In genomic region chr15:43893956-43894355, GRCh38 we compare ENCODE assay signal across 18 cellular contexts.
A peak's percentile ranks its signal among the peaks of the same experiment; 100 is the strongest.
DNase-seq lines count a peak whose midpoint lies in the region; ATAC-seq and TF ChIP-seq lines count a peak whose summit lies in the region.
"Had no signal": no experiment of that assay in that cellular context is flagged by ENCODE, and none has a peak within 500 bp of the region (broad histone marks: within the 10 kb centered on the region; RNA-seq: fewer than 3 reads in every experiment).

No MANE protein-coding gene starts in this region.

- peak overlapping the region in 3 of 5 experiments; percentile 38 to 83 (median 40) for H3K27ac Mint-ChIP-seq in brain

- H3K4me3 ChIP-seq in IMR-90 (ENCODE audit: insufficient read depth, low read depth, low read length) (no peak overlapping the region), retinal pigment epithelial cell (ENCODE audit: low read length) (no peak overlapping the region)
- H3K4me3 ChIP-seq: GM23338, PC-9 had no signal

- H3K4me1 Mint-ChIP-seq in brain, result peaks cover 9% of the 10 kb centered on the region
- H3K4me1 Mint-ChIP-seq: CD8-positive, alpha-beta memory T cell; GM23338 had no signal

- peaks cover 4% of the 10 kb centered on the region for H3K27me3 Mint-ChIP-seq in brain

- H3K79me1 ChIP-seq in IMR-90 (ENCODE audit: low read depth in 1 of 2, low read length in 2 of 2), result no peaks in the 10 kb centered on the region

- no peak overlapping the region for H3K4me2 ChIP-seq in IMR-90 (ENCODE audit: low read depth, low read length)
- H3K4me2 ChIP-seq: GM23338, PC-9 had no signal

- H2AK9ac ChIP-seq in IMR-90 (replicated peaks; ENCODE audit: low read depth, low read length, poor library complexity), result no peak overlapping the region

- DNase-seq in IMR-90 (no peak), left cardiac atrium (peak; percentile 42), retinal pigment epithelial cell (ENCODE audit: low read depth) (peak; percentile 98), T-helper 9 cell (no peak), RKO (ENCODE audit: low spot score) (no peak)
- DNase-seq in activated effector memory CD4-positive, alpha-beta T cell treated with anti-CD3 and anti-CD28 coated beads, Interleukin-2, amount 50 U/mL, for 16 hours, result no peak
- DNase-seq: BE2C; CD8-positive, alpha-beta memory T cell; KG1; NCI-H1092 treated with DMSO at 0.1 percent for 48 hours; NCI-H1694; NCI-H2107; NCI-H748 treated with DMSO at 0.1 percent for 48 hours; PC-9; SHP77 had no signal

- intact Hi-C loops in IMR-90 (cut with micrococcal nuclease) (no loop called here), left cardiac atrium (cut with DNase I) (no loop called here)

- dilution Hi-C loops in IMR-90 (cut with HindIII; ENCODE audit: low sequenced_read_pairs, unreplicated experiment), result no loop called here

- no peaks in the 10 kb centered on the region; the same call in 1 of the 2 replicates for H4K20me1 ChIP-seq in IMR-90 (ENCODE audit: insufficient read depth, low read length)

- POLR2A ChIA-PET in IMR-90 (lab: Charles Lee; ENCODE audit: unreplicated experiment), result no interaction called here

- WGBS in IMR-90 (ENCODE audit: extremely low coverage in 2 of 2, insufficient read length in 1 of 2), 2 experiments, result 70% methylated on average over 1 of the region's 1 CpG; no CpG with 5 or more reads in 1 of the 2 experiments

- in situ Hi-C loops in IMR-90 (cut with MboI; ENCODE audit: low sequenced_read_pairs), result no loop called here

- no TSS peak for BruUV-seq in IMR-90 (replicated peaks; lab: Mats Ljungman, UMichigan)

- no peak overlapping the region for H4K8ac ChIP-seq in IMR-90 (ENCODE audit: low read depth in 2 of 2, low read length in 2 of 2)

- H3K4ac ChIP-seq in IMR-90 (ENCODE audit: low read depth, low read length), result no peak overlapping the region

- H3K36me3 ChIP-seq in IMR-90 (ENCODE audit: control insufficient read depth, insufficient read depth, low read length), result no peaks in the 10 kb centered on the region
- H3K36me3 ChIP-seq: BE2C had no signal

- no peak for TF ChIP-seq RAD21 in IMR-90 (IDR thresholded peaks at IDR 0.05; ENCODE audit: low read length)

- H2AK5ac ChIP-seq in IMR-90 (ENCODE audit: low read depth, low read length), result no peak overlapping the region

- no peaks in the 10 kb centered on the region for H3K9me3 Mint-ChIP-seq in brain
- H3K9me3 Mint-ChIP-seq: CD8-positive, alpha-beta memory T cell; GM23338 had no signal

- no peak overlapping the region for H2BK120ac ChIP-seq in IMR-90 (ENCODE audit: low read depth, low read length)

- H2BK20ac ChIP-seq in IMR-90 (ENCODE audit: low read depth, low read length), result no peak overlapping the region

- no peak overlapping the region for H2AFZ ChIP-seq in IMR-90 (replicated peaks; ENCODE audit: low read length, poor library complexity)
- H2AFZ ChIP-seq: GM23338, PC-9 had no signal

- no peaks in the 10 kb centered on the region for H3K9me3 ChIP-seq in IMR-90 (ENCODE audit: control insufficient read depth, insufficient read depth, low read length)
- H3K9me3 ChIP-seq: BE2C had no signal

- CTCF ChIA-PET in IMR-90 (lab: Yijun Ruan, JAX), result no interaction called here

- peaks cover 2% of the 10 kb centered on the region; the same call in 1 of the 2 replicates for H3K4me1 ChIP-seq in IMR-90 (ENCODE audit: control insufficient read depth, insufficient read depth, low read length)
- H3K4me1 ChIP-seq: BE2C had no signal

- TF ChIP-seq POLR2A in IMR-90 (IDR thresholded peaks at IDR 0.05; ENCODE audit: low read depth, low read length), result no peak

- no peak overlapping the region for H4K5ac ChIP-seq in IMR-90 (ENCODE audit: low read depth, low read length)

- no peak overlapping the region for H3K56ac ChIP-seq in IMR-90 (ENCODE audit: extremely low read depth, insufficient read depth, low read length)

- peaks cover 17% of the 10 kb centered on the region for H3K36me3 Mint-ChIP-seq in brain
- H3K36me3 Mint-ChIP-seq: CD8-positive, alpha-beta memory T cell had no signal

- H2BK5ac ChIP-seq in IMR-90 (ENCODE audit: low read depth, low read length, poor library complexity, severe bottlenecking), result no peak overlapping the region

- no peak overlapping the region for H4K91ac ChIP-seq in IMR-90 (ENCODE audit: insufficient read depth, low read depth, low read length)

- no peak overlapping the region; the same call in 1 of the 2 replicates for H3K14ac ChIP-seq in IMR-90 (replicated peaks; ENCODE audit: low read depth, low read length)

- H3K9me1 ChIP-seq in IMR-90 (ENCODE audit: insufficient read depth, low read length), result no peaks in the 10 kb centered on the region

- H3K27me3 ChIP-seq in IMR-90 (ENCODE audit: control insufficient read depth, insufficient read depth, low read length), result no peaks in the 10 kb centered on the region
- H3K27me3 ChIP-seq: BE2C had no signal

- H3K23ac ChIP-seq in IMR-90 (ENCODE audit: low read depth, low read length), result no peak overlapping the region

- no peak overlapping the region for H2BK15ac ChIP-seq in IMR-90 (ENCODE audit: low read depth, low read length)

- TF ChIP-seq CTCF in IMR-90 (conservative IDR thresholded peaks at IDR 0.05; ENCODE audit: low read depth, low read length) (no peak), brain (conservative IDR thresholded peaks at IDR 0.05) (no peak), retinal pigment epithelial cell (conservative IDR thresholded peaks at IDR 0.05; ENCODE audit: low read depth, low read length) (no peak)

- no peak overlapping the region for H3K18ac ChIP-seq in IMR-90 (ENCODE audit: low read depth, low read length)

- H3K9ac ChIP-seq in IMR-90 (ENCODE audit: low read depth, low read length), result no peak overlapping the region

- no peak overlapping the region for H3K4me3 Mint-ChIP-seq in brain
- H3K4me3 Mint-ChIP-seq: CD8-positive, alpha-beta memory T cell; GM23338 had no signal

- no peak overlapping the region for H3K27ac ChIP-seq in IMR-90 (ENCODE audit: insufficient read depth, low read length)
- H3K27ac ChIP-seq: PC-9 had no signal

- ATAC-seq in IMR-90 (ENCODE audit: low read depth), result peak; percentile 35; the same call in 1 of the 2 replicates
- ATAC-seq in left cardiac atrium, result peak; percentile 89 to 92
- ATAC-seq in HG02623 (IDR thresholded peaks at IDR 0.05; ENCODE audit: unreplicated experiment), result no peak
- ATAC-seq: GM23338 had no signal

TF ChIP-seq in IMR-90, 13 proteins besides CTCF, POLR2A, EP300 and RAD21:
- no peak for TF ChIP-seq RCOR1 (IDR thresholded peaks at IDR 0.05; ENCODE audit: insufficient replicate concordance, low read length)
- no peak for TF ChIP-seq USF2 (IDR thresholded peaks at IDR 0.05; ENCODE audit: low read depth, low read length)
- TF ChIP-seq FOS (IDR thresholded peaks at IDR 0.05; ENCODE audit: low read depth, low read length), result no peak
- no peak for TF ChIP-seq BHLHE40 (IDR thresholded peaks at IDR 0.05; ENCODE audit: low read depth, low read length)
- TF ChIP-seq NFE2L2 (IDR thresholded peaks at IDR 0.05; ENCODE audit: low read depth, low read length), result no peak
- TF ChIP-seq MXI1 (IDR thresholded peaks at IDR 0.05; ENCODE audit: borderline replicate concordance, low read depth, low read length), result no peak
TF ChIP-seq in IMR-90: peak in this region for 0.

Comparison
In these comparisons a context has a peak if more than half of its experiments do, and no peak if none do; other contexts are left out.
1. DNase-seq: peak in left cardiac atrium (single experiment) and retinal pigment epithelial cell (single experiment); none in IMR-90 (single experiment), activated effector memory CD4-positive, alpha-beta T cell treated with anti-CD3 and anti-CD28 coated beads, Interleukin-2, amount 50 U/mL, for 16 hours (single experiment), T-helper 9 cell (single experiment) and RKO (single experiment).